ENCODE assay signal across 8 cellular contexts in the genomic region with DNA sequence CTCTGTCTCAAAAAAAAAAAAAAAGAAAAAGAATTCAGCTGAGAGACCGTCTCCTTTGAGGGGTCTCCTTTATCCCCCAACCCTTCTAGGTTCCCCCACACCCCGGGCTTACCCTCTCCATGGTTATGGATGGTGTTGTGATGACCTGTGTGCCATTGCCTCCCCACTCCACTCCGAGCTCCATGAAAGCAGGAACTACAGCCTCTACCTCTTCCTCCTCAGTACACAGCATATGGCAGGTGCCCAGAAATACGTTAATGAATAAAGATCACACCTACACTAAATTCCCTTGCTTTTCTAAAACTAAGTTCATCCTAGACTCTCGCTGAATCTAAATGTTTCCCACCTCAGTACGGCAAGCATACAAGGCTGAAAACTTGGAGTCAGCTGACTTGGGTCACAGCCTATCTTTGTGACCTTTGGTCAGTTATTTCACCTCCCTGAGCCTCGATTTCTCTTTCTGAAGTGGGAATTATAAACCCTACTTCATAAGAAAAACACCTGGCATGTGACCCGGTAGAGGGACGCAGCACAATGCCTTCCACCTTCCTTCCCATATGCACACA. TPM values are rescaled to one million over a fixed set of nuclear protein-coding genes. Genes with fewer than 3 reads are reported as not detected.
A peak's percentile ranks its signal among the peaks of the same experiment; 100 is the strongest.
DNase-seq lines count a peak whose midpoint lies in the region; ATAC-seq and TF ChIP-seq lines count a peak whose summit lies in the region.

No MANE protein-coding gene starts in this region.

- ATAC-seq in body of pancreas: peak; percentile 55
- ATAC-seq in lower lobe of right lung: no peak

- peak overlapping the region in 3 of 5 donors; percentile 60 to 68 (median 62) for H3K9ac ChIP-seq in subcutaneous abdominal adipose tissue (ENCODE audit: low read length in 5 of 5)

- no peak for TF ChIP-seq POLR2A in body of pancreas (IDR thresholded peaks at IDR 0.05)

- peak; percentile 45 for DNase-seq in NCI-H2171 treated with DMSO at 0.1 percent for 48 hours (lab: John Stamatoyannopoulos, UW)
- DNase-seq in NCI-H2171 (lab: John Stamatoyannopoulos, UW): no peak
- DNase-seq in body of pancreas: peak in 3 of 4 donors; percentile 24 to 41 (median 36)
- DNase-seq in lower lobe of right lung: no peak
- no peak for DNase-seq in DMS79 treated with DMSO at 0.1 percent for 48 hours (lab: John Stamatoyannopoulos, UW)
- no peak for DNase-seq in DMS153 treated with DMSO at 0.1 percent for 48 hours (lab: John Stamatoyannopoulos, UW; ENCODE audit: unreplicated experiment)
- DNase-seq in stimulated activated naive CD4-positive, alpha-beta T cell treated with Interleukin-2 at 50 U/mL for 16 hours (lab: John Stamatoyannopoulos, UW): no peak

- WGBS in body of pancreas, 2 donors: 24 to 26% methylated on average over 9 of the region's 9 CpGs

- H3K36me3 ChIP-seq in body of pancreas (replicated peaks in 1 of 2; ENCODE audit: insufficient read depth in 1 of 2, low read depth in 2 of 2): no peaks in the 10 kb centered on the region
- H3K36me3 ChIP-seq in lower lobe of right lung: no peaks in the 10 kb centered on the region
- H3K36me3 ChIP-seq in subcutaneous abdominal adipose tissue (ENCODE audit: control insufficient read depth in 5 of 5, insufficient read depth in 5 of 5, low read length in 5 of 5): no peaks in the 10 kb centered on the region

- intact Hi-C loops in body of pancreas (cut with DNase I): loop anchor here (5.0 kb wide), 2 partner anchors 280 to 405 kb away; no protein-coding TSS in a partner anchor
- intact Hi-C loops in lower lobe of right lung (cut with DNase I): no loop called here

- H3K9me3 ChIP-seq in body of pancreas (no peaks in the 10 kb centered on the region), lower lobe of right lung (no peaks in the 10 kb centered on the region), subcutaneous abdominal adipose tissue (ENCODE audit: control insufficient read depth in 5 of 5, low read length in 5 of 5) (no peaks in the 10 kb centered on the region)

- H3K4me3 ChIP-seq in body of pancreas: no peak overlapping the region
- peak overlapping the region; percentile 32 for H3K4me3 ChIP-seq in lower lobe of right lung
- H3K4me3 ChIP-seq in subcutaneous abdominal adipose tissue (ENCODE audit: low read depth in 1 of 5, low read length in 5 of 5): peak overlapping the region in 4 of 5 donors; percentile 43 to 62 (median 52)

- TF ChIP-seq CTCF in body of pancreas (IDR thresholded peaks at IDR 0.05) (no peak), lower lobe of right lung (IDR thresholded peaks at IDR 0.05) (no peak)

- H3K27me3 ChIP-seq in body of pancreas (no peaks in the 10 kb centered on the region), lower lobe of right lung (ENCODE audit: low read depth) (no peaks in the 10 kb centered on the region), subcutaneous abdominal adipose tissue (ENCODE audit: control insufficient read depth in 5 of 5, insufficient read depth in 4 of 5, low read length in 5 of 5) (no peaks in the 10 kb centered on the region)

- H3K4me1 ChIP-seq in body of pancreas (peaks cover 29% of the 10 kb centered on the region), lower lobe of right lung (peaks cover 21% of the 10 kb centered on the region), subcutaneous abdominal adipose tissue (ENCODE audit: control insufficient read depth in 5 of 5, insufficient read depth in 5 of 5, low read length in 5 of 5) (peaks cover 9 to 24% (median 21%) of the 10 kb centered on the region in 5 donors)

- peak overlapping the region in 3 of 4 donors; percentile 61 to 73 (median 69) for H3K27ac ChIP-seq in body of pancreas
- H3K27ac ChIP-seq in lower lobe of right lung: no peak overlapping the region
- peak overlapping the region; percentile 71 for H3K27ac ChIP-seq in subcutaneous abdominal adipose tissue (ENCODE audit: low read depth, low read length)

RNA-seq across cellular contexts. Expression of gene COPRS, which starts 17.1 kb away (rescaled TPM):
- total RNA-seq in body of pancreas (10 to 100 TPM; 72.2 to 83.8 TPM), lower lobe of right lung (37.4 TPM)

RNA-seq across cellular contexts. Expression of gene UTP6, which starts 59.6 kb away (rescaled TPM):
- total RNA-seq in body of pancreas (10 to 100 TPM; 14.5 to 38.2 TPM), lower lobe of right lung (47.4 TPM)

Comparison
In these comparisons a context has a peak if more than half of its experiments do, and no peak if none do; other contexts are left out.
1. DNase-seq: peak in NCI-H2171 treated with DMSO at 0.1 percent for 48 hours (single experiment) and body of pancreas (3 of 4); none in NCI-H2171 (single experiment), lower lobe of right lung (single experiment), DMS79 treated with DMSO at 0.1 percent for 48 hours (single experiment), DMS153 treated with DMSO at 0.1 percent for 48 hours (single experiment) and stimulated activated naive CD4-positive, alpha-beta T cell treated with Interleukin-2 at 50 U/mL for 16 hours (single experiment).
2. H3K4me3 ChIP-seq: peak in lower lobe of right lung (single experiment) and subcutaneous abdominal adipose tissue (4 of 5); none in body of pancreas (0 of 2).